8 cellular contexts compared by ENCODE assay signal in the genomic region with DNA sequence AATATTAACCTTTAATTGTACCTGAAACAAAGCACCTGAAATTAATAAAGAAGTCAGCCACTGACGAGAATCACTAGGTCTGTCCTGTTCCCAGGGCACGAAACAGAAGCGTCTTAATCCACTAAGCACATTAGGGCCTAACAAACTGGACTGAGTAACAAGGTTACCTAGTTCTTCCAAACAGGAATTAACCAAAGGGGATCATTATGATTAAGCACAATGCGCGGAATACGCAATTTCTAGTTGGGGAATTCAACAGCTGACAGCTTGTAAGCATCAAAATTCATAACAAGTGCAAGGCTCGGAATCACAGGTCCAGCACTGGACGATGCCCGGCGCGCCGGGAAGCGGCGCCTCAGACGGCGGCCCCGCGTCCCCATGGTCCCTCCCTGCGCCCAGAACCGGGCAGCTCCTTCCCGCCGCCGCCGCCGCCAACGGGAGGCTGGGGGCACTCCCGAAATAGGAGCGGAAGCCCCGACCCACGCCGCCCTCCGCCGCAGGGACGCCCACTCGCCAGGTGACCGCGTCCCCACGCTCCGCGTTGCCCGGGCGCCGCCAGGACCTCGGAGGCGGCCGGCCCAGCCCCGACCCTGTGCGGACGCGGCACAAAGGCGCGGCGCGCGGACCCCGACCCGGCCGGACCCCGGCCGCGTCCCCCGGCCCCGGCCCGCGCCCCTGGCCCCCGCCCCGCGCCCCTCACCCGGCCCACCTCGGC. TPM values are rescaled to one million over a fixed set of nuclear protein-coding genes. Genes with fewer than 3 reads are reported as not detected.
DNase-seq lines count a peak whose midpoint lies in the region; ATAC-seq and TF ChIP-seq lines count a peak whose summit lies in the region.

No MANE protein-coding gene starts in this region.

- no peak overlapping the region for H2AFZ ChIP-seq in trophoblast cell (ENCODE audit: insufficient read depth, low read length, poor library complexity)

- H3K27me3 ChIP-seq in BJ (ENCODE audit: control insufficient read depth, insufficient read depth, low read length): no peaks in the 10 kb centered on the region
- H3K27me3 ChIP-seq in WERI-Rb-1 (ENCODE audit: insufficient read depth, low read depth, severe bottlenecking): no peaks in the 10 kb centered on the region
- no peaks in the 10 kb centered on the region for H3K27me3 ChIP-seq in trophoblast cell (ENCODE audit: insufficient read depth, low read length)

- H4K91ac ChIP-seq in trophoblast cell (ENCODE audit: low read depth, low read length): peak overlapping the region; percentile 74

- H4K8ac ChIP-seq in trophoblast cell (ENCODE audit: low read depth, low read length): peak overlapping the region; percentile 59

- H3K9me3 ChIP-seq in WERI-Rb-1 (ENCODE audit: severe bottlenecking) (no peaks in the 10 kb centered on the region), trophoblast cell (ENCODE audit: insufficient read depth, low read depth, low read length) (peaks cover 2% of the 10 kb centered on the region)

- H3K4me3 ChIP-seq in BJ (ENCODE audit: low read depth, low read length): peak overlapping the region; percentile 49
- H3K4me3 ChIP-seq in WERI-Rb-1 (ENCODE audit: low read depth, low read length): peak overlapping the region; percentile 52
- peak overlapping the region; percentile 46 for H3K4me3 ChIP-seq in fibroblast of pulmonary artery (replicated peaks; ENCODE audit: low read depth, low read length)
- peak overlapping the region; percentile 93 for H3K4me3 ChIP-seq in trophoblast cell (ENCODE audit: low read depth, low read length)

- H2BK12ac ChIP-seq in trophoblast cell (ENCODE audit: low read length): no peak overlapping the region

- POLR2A ChIA-PET in BJ (lab: Charles Lee): no interaction called here

- H3K4ac ChIP-seq in trophoblast cell (ENCODE audit: low read depth, low read length): peak overlapping the region; percentile 89

- H2AK5ac ChIP-seq in trophoblast cell (ENCODE audit: low read length): peak overlapping the region; percentile 94

- TF ChIP-seq CTCF in BJ (IDR thresholded peaks at IDR 0.05; ENCODE audit: insufficient read depth, low read depth, low read length) (no peak), WERI-Rb-1 (IDR thresholded peaks at IDR 0.05; ENCODE audit: low read depth, low read length) (no peak), fibroblast of pulmonary artery (IDR thresholded peaks at IDR 0.05; ENCODE audit: low read length, missing control alignments) (no peak)

- CTCF ChIA-PET in BJ (lab: Yijun Ruan, JAX): no interaction called here

- no peak overlapping the region for H3K23ac ChIP-seq in trophoblast cell (ENCODE audit: low read length)

- H3K18ac ChIP-seq in trophoblast cell (ENCODE audit: low read length): peak overlapping the region; percentile 91

- ATAC-seq in GM18907 (IDR thresholded peaks at IDR 0.05; ENCODE audit: unreplicated experiment) (peak; percentile 17), HG03457 (IDR thresholded peaks at IDR 0.05; ENCODE audit: unreplicated experiment) (peak; percentile 2), HG03378 (IDR thresholded peaks at IDR 0.05; ENCODE audit: unreplicated experiment) (no peak)
- ATAC-seq in activated CD4-positive, CD25-positive, alpha-beta regulatory T cell treated with anti-CD3 and anti-CD28 coated beads, Interleukin-2, amount 50 U/mL, for 24 hours: no peak

- peaks cover 11% of the 10 kb centered on the region for H3K79me1 ChIP-seq in trophoblast cell (ENCODE audit: low read length)

- H4K12ac ChIP-seq in trophoblast cell (ENCODE audit: low read depth, low read length): peak overlapping the region; percentile 84

- peak overlapping the region; percentile 91 for H3K14ac ChIP-seq in trophoblast cell (ENCODE audit: low read length)

- H3K9ac ChIP-seq in trophoblast cell (ENCODE audit: low read length): peak overlapping the region; percentile 74

- WGBS in trophoblast cell (ENCODE audit: extremely low coverage, insufficient coverage, insufficient read length): no CpG with 5 or more reads among the region's 70 CpGs

- peak overlapping the region; percentile 54 for H2BK120ac ChIP-seq in trophoblast cell (ENCODE audit: insufficient read depth, low read length, poor library complexity)

- H3K4me1 ChIP-seq in trophoblast cell (ENCODE audit: control insufficient read depth in 1 of 2, insufficient read depth in 2 of 2, low read length in 2 of 2): peaks cover 9 to 15% of the 10 kb centered on the region in 2 experiments

- no peak for DNase-seq in BJ (ENCODE audit: low read depth)
- no peak for DNase-seq in WERI-Rb-1
- peak; percentile 66 for DNase-seq in fibroblast of pulmonary artery (ENCODE audit: low read depth)
- peak; percentile 32 to 61 for DNase-seq in trophoblast cell

- 0 out of 2 replicates have a peak, but pooled peaks cover under 1% of the 10 kb centered on the region for H3K36me3 ChIP-seq in BJ (ENCODE audit: control insufficient read depth, insufficient read depth, low read length)
- peaks cover 42% of the 10 kb centered on the region for H3K36me3 ChIP-seq in WERI-Rb-1
- peaks cover 9 to 11% of the 10 kb centered on the region in 2 experiments for H3K36me3 ChIP-seq in trophoblast cell (ENCODE audit: control insufficient read depth in 1 of 2, insufficient read depth in 2 of 2, low read length in 2 of 2)

- H2BK5ac ChIP-seq in trophoblast cell (ENCODE audit: low read depth, low read length, poor library complexity): no peak overlapping the region

- H3K27ac ChIP-seq in WERI-Rb-1: peak overlapping the region; percentile 88
- H3K27ac ChIP-seq in trophoblast cell (ENCODE audit: low read depth, low read length): peak overlapping the region; percentile 72

- peak overlapping the region; percentile 74 for H3K4me2 ChIP-seq in trophoblast cell (ENCODE audit: low read length)

- peaks cover 29% of the 10 kb centered on the region for H3K79me2 ChIP-seq in trophoblast cell (ENCODE audit: control insufficient read depth, insufficient read depth, low read length, poor library complexity)

RNA-seq across cellular contexts. Expression of a gene that starts 0.9 kb away (rescaled TPM):
- polyA plus RNA-seq in BJ (2011; rRNA removed): 3.8 and 4.1 TPM in 2 replicates
- polyA minus RNA-seq in BJ (2011; rRNA and poly(A)+ RNA removed): 25.1 and 33.3 TPM in 2 replicates
- 19.7 and 20.9 TPM in 2 replicates for polyA plus RNA-seq in trophoblast cell (2013)

RNA-seq across cellular contexts. Expression of a gene that starts 54.7 kb away (rescaled TPM):
- polyA plus RNA-seq in BJ (2011; rRNA removed): 42.1 and 50.2 TPM in 2 replicates
- polyA minus RNA-seq in BJ (2011; rRNA and poly(A)+ RNA removed): 15.2 and 19.0 TPM in 2 replicates
- polyA plus RNA-seq in trophoblast cell (2013): 40.1 and 42.3 TPM in 2 replicates

Comparison
In these comparisons a context has a peak if more than half of its experiments do, and no peak if none do; other contexts are left out.
1. DNase-seq: peak in fibroblast of pulmonary artery (single experiment) and trophoblast cell (2 of 2); none in BJ (single experiment) and WERI-Rb-1 (single experiment).
2. ATAC-seq: peak in GM18907 (single experiment) and HG03457 (single experiment); none in HG03378 (single experiment) and activated CD4-positive, CD25-positive, alpha-beta regulatory T cell treated with anti-CD3 and anti-CD28 coated beads, Interleukin-2, amount 50 U/mL, for 24 hours (0 of 2).
3. Peak in every context shown above with its lines, with median percentiles within 50 percentile points of each other: H3K4me3 ChIP-seq.